Comparison of ENCODE assay signal across 14 cellular contexts in the genomic region with DNA sequence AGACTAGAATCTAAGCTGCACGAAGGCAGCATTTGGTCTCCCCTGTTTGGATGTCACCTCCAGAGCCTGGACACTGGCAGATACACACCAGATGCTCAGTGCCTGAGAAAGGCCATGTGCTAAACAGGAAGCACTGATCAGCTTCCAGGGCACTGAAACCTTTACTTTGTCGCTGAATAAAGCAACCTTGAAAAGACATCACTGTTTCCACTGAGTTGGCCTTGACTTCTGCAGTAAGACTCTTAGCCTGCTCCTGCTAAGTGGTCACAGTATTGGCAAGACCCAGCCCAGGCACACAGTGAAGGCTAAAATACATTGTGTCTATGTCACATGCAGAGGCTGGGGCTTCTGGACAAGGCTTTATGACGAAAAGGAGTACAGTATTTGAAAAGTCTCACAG.
DNase-seq lines count a peak whose midpoint lies in the region; TF ChIP-seq lines count a peak whose summit lies in the region.
"Had no signal": no experiment of that assay in that cellular context is flagged by ENCODE, and none has a peak within 500 bp of the region (broad histone marks: within the 10 kb centered on the region; RNA-seq: fewer than 3 reads in every experiment).

No MANE protein-coding gene starts in this region.

- POLR2A ChIA-PET in CD4-positive, alpha-beta memory T cell (lab: Charles Lee; ENCODE audit: partially characterized antibody), result interaction anchor here (1.0 to 28.8 kb wide), 15 partner anchors 4 to 334 kb away, joined by 3 to 628 read pairs (median 10); a partner anchor contains a TSS

- intact Hi-C loops in CD4-positive, alpha-beta memory T cell (cut with micrococcal nuclease), result loop anchor here (1.0 to 10.0 kb wide), 3 partner anchors 9 to 188 kb away; a partner anchor contains a TSS

- peaks cover 75 to 97% (median 88%) of the 10 kb centered on the region in 4 donors for H3K4me1 Mint-ChIP-seq in CD4-positive, alpha-beta memory T cell
- H3K4me1 Mint-ChIP-seq in activated naive CD8-positive, alpha-beta T cell (ENCODE audit: low read depth), result peaks cover 94% of the 10 kb centered on the region
- peaks cover 50% of the 10 kb centered on the region for H3K4me1 Mint-ChIP-seq in neural progenitor cell

- peak overlapping the region; percentile 92 for H3K27ac ChIP-seq in CD4-positive, alpha-beta memory T cell (ENCODE audit: low read depth, low read length)
- peak overlapping the region; percentile 67 for H3K27ac ChIP-seq in HUES48 (ENCODE audit: low read depth, low read length)
- H3K27ac ChIP-seq in neural progenitor cell, result no peak overlapping the region
- H3K27ac ChIP-seq: dorsolateral prefrontal cortex, prostate gland had no signal

- in situ Hi-C loops in HAP-1 (cut with MboI; ENCODE audit: low sequenced_read_pairs), result loop anchor here (5.0 to 25.0 kb wide), 3 partner anchors 56 to 1254 kb away; no protein-coding TSS in a partner anchor

- no peaks in the 10 kb centered on the region for H3K9me3 Mint-ChIP-seq in CD4-positive, alpha-beta memory T cell
- no peaks in the 10 kb centered on the region for H3K9me3 Mint-ChIP-seq in activated naive CD8-positive, alpha-beta T cell (ENCODE audit: low read depth)
- H3K9me3 Mint-ChIP-seq in neural progenitor cell, result no peaks in the 10 kb centered on the region

- no peaks in the 10 kb centered on the region for H3F3A ChIP-seq in neural progenitor cell (ENCODE audit: low read depth)

- H3K4me3 Mint-ChIP-seq in CD4-positive, alpha-beta memory T cell, result peak overlapping the region; percentile 60 to 89 (median 78)
- H3K4me3 Mint-ChIP-seq in activated naive CD8-positive, alpha-beta T cell, result peak overlapping the region; percentile 81
- H3K4me3 Mint-ChIP-seq in neural progenitor cell, result no peak overlapping the region

- no peak overlapping the region for H2AFZ ChIP-seq in neural progenitor cell (replicated peaks)

- H3K79me2 ChIP-seq in neural progenitor cell (ENCODE audit: low read depth), result no peaks in the 10 kb centered on the region

- H4K20me1 ChIP-seq in neural progenitor cell (ENCODE audit: low read depth), result peaks cover 4% of the 10 kb centered on the region

- H3K9ac ChIP-seq in HUES48 (ENCODE audit: low read depth, low read length), result no peak overlapping the region
- H3K9ac ChIP-seq in neural progenitor cell, result no peak overlapping the region

- peaks cover 100% of the 10 kb centered on the region for H3K4me1 ChIP-seq in CD4-positive, alpha-beta memory T cell (ENCODE audit: insufficient read depth, low read length)
- H3K4me1 ChIP-seq in HUES48 (ENCODE audit: control insufficient read depth, insufficient read depth, low read length) (peaks cover 54% of the 10 kb centered on the region), neural progenitor cell (peaks cover 20% of the 10 kb centered on the region), HAP-1 (peaks cover 64% of the 10 kb centered on the region)
- H3K4me1 ChIP-seq: BE2C, prostate gland had no signal

- H3K9me3 ChIP-seq in CD4-positive, alpha-beta memory T cell (ENCODE audit: control insufficient read depth in 1 of 2, low read length in 2 of 2), result no peaks in the 10 kb centered on the region
- H3K9me3 ChIP-seq in HUES48 (ENCODE audit: control insufficient read depth, insufficient read depth, low read length), result no peaks in the 10 kb centered on the region
- H3K9me3 ChIP-seq in neural progenitor cell (ENCODE audit: low read depth), result no peaks in the 10 kb centered on the region
- H3K9me3 ChIP-seq in HAP-1, result no peaks in the 10 kb centered on the region; the same call in 1 of the 2 replicates
- H3K9me3 ChIP-seq: BE2C, prostate gland had no signal

- no peak overlapping the region for H3K4me2 ChIP-seq in neural progenitor cell

- CTCF ChIA-PET in CD4-positive, alpha-beta memory T cell (lab: Charles Lee; ENCODE audit: partially characterized antibody), result interaction anchor here (1.9 to 8.3 kb wide), 6 partner anchors 11 to 334 kb away, joined by 7 to 87 read pairs (median 34); no protein-coding TSS in a partner anchor

- H3K27me3 ChIP-seq in CD4-positive, alpha-beta memory T cell (ENCODE audit: insufficient read depth, low read length), result no peaks in the 10 kb centered on the region
- no peaks in the 10 kb centered on the region for H3K27me3 ChIP-seq in HUES48 (ENCODE audit: control insufficient read depth, insufficient read depth, low read length)
- no peaks in the 10 kb centered on the region for H3K27me3 ChIP-seq in neural progenitor cell
- H3K27me3 ChIP-seq in HAP-1 (ENCODE audit: low read depth), result no peaks in the 10 kb centered on the region
- H3K27me3 ChIP-seq: BE2C, dorsolateral prefrontal cortex had no signal

- DNase-seq in CD4-positive, alpha-beta memory T cell, result peak in 1 of 5 donors; percentile 49
- DNase-seq in neural progenitor cell (ENCODE audit: low spot score) (no peak), HAP-1 (ENCODE audit: low spot score in 2 of 2) (no peak), KG1 (lab: John Stamatoyannopoulos, UW) (no peak), NCI-H1417 treated with DMSO at 0.1 percent for 48 hours (lab: John Stamatoyannopoulos, UW) (no peak), DMS 273 treated with DMSO at 0.1 percent for 48 hours (lab: John Stamatoyannopoulos, UW) (no peak)
- DNase-seq: activated CD4-positive, alpha-beta T cell treated with anti-CD3 and anti-CD28 coated beads, Interleukin-2, amount 50 U/mL, for 4 hours; BE2C; DND-41; dorsolateral prefrontal cortex; stimulated activated CD4-positive, alpha-beta T cell treated with anti-CD3 and anti-CD28 coated beads, Interleukin-2, amount 100 ng/mL, for 24 hours had no signal

- no peaks in the 10 kb centered on the region for H3K36me3 ChIP-seq in CD4-positive, alpha-beta memory T cell (ENCODE audit: insufficient read depth, low read length)
- H3K36me3 ChIP-seq in HUES48 (ENCODE audit: control insufficient read depth, insufficient read depth, low read length) (no peaks in the 10 kb centered on the region), neural progenitor cell (no peaks in the 10 kb centered on the region), HAP-1 (replicated peaks) (no peaks in the 10 kb centered on the region)
- H3K36me3 ChIP-seq: BE2C, prostate gland had no signal

- H3K36me3 Mint-ChIP-seq in CD4-positive, alpha-beta memory T cell, result peaks cover 6 to 57% of the 10 kb centered on the region in 2 donors
- no peaks in the 10 kb centered on the region for H3K36me3 Mint-ChIP-seq in activated naive CD8-positive, alpha-beta T cell
- no peaks in the 10 kb centered on the region for H3K36me3 Mint-ChIP-seq in neural progenitor cell

- H3K4me3 ChIP-seq in CD4-positive, alpha-beta memory T cell (ENCODE audit: low read length in 2 of 2), result peak overlapping the region; percentile 7 to 27
- H3K4me3 ChIP-seq in HUES48 (ENCODE audit: low read depth, low read length) (no peak overlapping the region), neural progenitor cell (no peak overlapping the region), HAP-1 (no peak overlapping the region)
- H3K4me3 ChIP-seq: dorsolateral prefrontal cortex, prostate gland had no signal

- peak overlapping the region; percentile 92 to 98 (median 97) for H3K27ac Mint-ChIP-seq in CD4-positive, alpha-beta memory T cell
- peak overlapping the region; percentile 97 for H3K27ac Mint-ChIP-seq in activated naive CD8-positive, alpha-beta T cell
- H3K27ac Mint-ChIP-seq in neural progenitor cell, result peak overlapping the region; percentile 15

- no peaks in the 10 kb centered on the region for H3K27me3 Mint-ChIP-seq in CD4-positive, alpha-beta memory T cell
- no peaks in the 10 kb centered on the region for H3K27me3 Mint-ChIP-seq in activated naive CD8-positive, alpha-beta T cell
- H3K27me3 Mint-ChIP-seq in neural progenitor cell (ENCODE audit: insufficient read depth, low read depth), result no peaks in the 10 kb centered on the region

- TF ChIP-seq CTCF in neural progenitor cell (IDR thresholded peaks at IDR 0.05), result no peak

Comparison
In these comparisons a context has a peak if more than half of its experiments do, and no peak if none do; other contexts are left out.
1. H3K4me3 ChIP-seq: peak in CD4-positive, alpha-beta memory T cell (2 of 2); none in HUES48 (single experiment), neural progenitor cell (single experiment) and HAP-1 (single experiment).
2. H3K27ac Mint-ChIP-seq: peak in every context shown above with its lines; median percentile 97 in CD4-positive, alpha-beta memory T cell; 97 in activated naive CD8-positive, alpha-beta T cell; 15 in neural progenitor cell.